24 cellular contexts compared by ENCODE assay signal in the genomic region with DNA sequence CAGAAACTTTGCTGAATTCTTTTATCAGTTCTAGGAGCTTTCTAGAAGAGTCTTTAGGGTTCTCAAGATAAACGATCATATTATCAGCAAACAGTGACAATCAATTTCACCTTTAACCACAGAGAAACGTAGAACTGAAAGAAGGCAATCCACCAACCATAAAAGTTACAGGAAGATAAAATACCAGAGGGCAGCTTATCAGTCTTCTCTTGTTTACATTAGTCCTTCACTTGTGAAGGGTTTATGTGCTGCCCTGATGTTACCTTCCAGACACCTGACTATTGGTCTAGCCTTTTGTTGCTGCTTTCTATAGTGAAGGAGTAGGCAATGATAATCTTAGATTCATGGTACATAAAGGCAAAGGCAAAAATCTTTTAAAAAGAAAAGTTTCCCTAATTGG.
DNase-seq lines count a peak whose midpoint lies in the region; ATAC-seq, FAIRE-seq and TF ChIP-seq lines count a peak whose summit lies in the region.
"Had no signal": no experiment of that assay in that cellular context is flagged by ENCODE, and none has a peak within 500 bp of the region (broad histone marks: within the 10 kb centered on the region; RNA-seq: fewer than 3 reads in every experiment).

No MANE protein-coding gene starts in this region.

- no peak overlapping the region for H3K18ac ChIP-seq in mesendoderm (ENCODE audit: low read length)

- no peak for TF ChIP-seq POLR2A in K562 (conservative IDR thresholded peaks at IDR 0.05)

- H3K4me3 Mint-ChIP-seq in activated T-helper 17 cell treated with anti-CD3 and anti-CD28 coated beads, Interleukin-2, amount 50 U/mL, for 72 hours = no peak overlapping the region
- H3K4me3 Mint-ChIP-seq: CD8-positive, alpha-beta memory T cell; HFFc6 had no signal

- no TSS peak for BruUV-seq in K562 (replicated peaks; lab: Mats Ljungman, UMichigan)

- H3K9me3 Mint-ChIP-seq in activated T-helper 17 cell treated with anti-CD3 and anti-CD28 coated beads, Interleukin-2, amount 50 U/mL, for 72 hours = peaks cover 6% of the 10 kb centered on the region
- H3K9me3 Mint-ChIP-seq: HFFc6 had no signal

- H3K27ac ChIP-seq in K562 (ENCODE audit: extremely low read depth, low read depth, low read length) (no peak overlapping the region), mesendoderm (ENCODE audit: low read depth, low read length) (no peak overlapping the region)
- H3K27ac ChIP-seq: 22Rv1, KMS-11, SJCRH30 had no signal

- no peak overlapping the region for H3K23ac ChIP-seq in mesendoderm (ENCODE audit: low read length)

- H3K9ac ChIP-seq in K562 (ENCODE audit: insufficient read depth in 1 of 2, low read depth in 2 of 2, low read length in 2 of 2) = no peak overlapping the region
- H3K9ac ChIP-seq in mesendoderm (ENCODE audit: low read length) = no peak overlapping the region
- H3K9ac ChIP-seq: KMS-11 had no signal

- H3K36me3 ChIP-seq in K562 (ENCODE audit: control insufficient read depth, insufficient read depth, low read length) (no peaks in the 10 kb centered on the region), mesendoderm (ENCODE audit: control insufficient read depth, insufficient read depth, low read length) (no peaks in the 10 kb centered on the region)
- H3K36me3 ChIP-seq: SJCRH30 had no signal

- no peak overlapping the region for H4K5ac ChIP-seq in mesendoderm (ENCODE audit: low read length)

- H2BK5ac ChIP-seq in mesendoderm (ENCODE audit: low read length) = no peak overlapping the region

- no peaks in the 10 kb centered on the region for H3K9me1 ChIP-seq in K562 (ENCODE audit: control insufficient read depth, insufficient read depth, low read length)

- in situ Hi-C loops in K562 (cut with MboI) (no loop called here), KBM-7 (cut with MboI; ENCODE audit: low pct_unique_long_range_greater_than_20kb, low sequenced_read_pairs) (no loop called here)

- no peaks in the 10 kb centered on the region for H3K9me3 ChIP-seq in K562 (replicated peaks; ENCODE audit: control insufficient read depth, insufficient read depth, low read depth, low read length)
- H3K9me3 ChIP-seq: SJCRH30 had no signal

- no peak for TF ChIP-seq EP300 in K562 (IDR thresholded peaks at IDR 0.05; ENCODE audit: low read length)

- no peak overlapping the region for H3K56ac ChIP-seq in mesendoderm (ENCODE audit: low read length)

- H3K4me3 ChIP-seq in K562 (no peak overlapping the region), mesendoderm (ENCODE audit: low read length) (no peak overlapping the region)
- H3K4me3 ChIP-seq: SJCRH30 had no signal

- H2BK120ac ChIP-seq in mesendoderm (ENCODE audit: low read depth, low read length) = no peak overlapping the region

- H3K27ac Mint-ChIP-seq in activated T-helper 17 cell treated with anti-CD3 and anti-CD28 coated beads, Interleukin-2, amount 50 U/mL, for 72 hours = no peak overlapping the region
- H3K27ac Mint-ChIP-seq: CD8-positive, alpha-beta memory T cell; HFFc6 had no signal

- H3K27me3 ChIP-seq in K562 (ENCODE audit: control insufficient read depth in 2 of 2, insufficient read depth in 2 of 2, low read length in 2 of 2) = peaks cover 0 to 2% of the 10 kb centered on the region in 2 experiments; a peak in 2 of 5 replicates
- no peaks in the 10 kb centered on the region for H3K27me3 ChIP-seq in mesendoderm (ENCODE audit: insufficient read depth, low read length, poor library complexity)
- H3K27me3 ChIP-seq: SJCRH30 had no signal

- POLR2A ChIA-PET in K562 (lab: Yijun Ruan, JAX) = interaction anchor here (1.1 kb wide), 1 partner anchor 16 kb away, joined by 3 read pairs; no protein-coding TSS in a partner anchor

- 0% methylated on average over 2 of the region's 2 CpGs for WGBS in K562 (ENCODE audit: insufficient coverage, low coverage, missing lambda C conversion rate)
- WGBS in mesendoderm (ENCODE audit: extremely low coverage, insufficient coverage, low lambda C conversion rate) = no CpG with 5 or more reads among the region's 2 CpGs

- no peak for TF ChIP-seq RAD21 in K562 (CRISPR knock-in tag; conservative IDR thresholded peaks at IDR 0.05 in 1 of 2, IDR thresholded peaks at IDR 0.05 in 1 of 2)

- H3K27me3 Mint-ChIP-seq in activated T-helper 17 cell treated with anti-CD3 and anti-CD28 coated beads, Interleukin-2, amount 50 U/mL, for 72 hours = peaks cover 42% of the 10 kb centered on the region

- no peaks in the 10 kb centered on the region for H3K79me2 ChIP-seq in K562 (ENCODE audit: control insufficient read depth, insufficient read depth, low read length)
- H3K79me2 ChIP-seq in mesendoderm (ENCODE audit: control insufficient read depth, insufficient read depth, low read length) = no peaks in the 10 kb centered on the region

- DNase-seq in DMS53 (lab: John Stamatoyannopoulos, UW) (peak; percentile 7), DMS53 treated with DMSO at 0.1 percent for 48 hours (lab: John Stamatoyannopoulos, UW; ENCODE audit: unreplicated experiment) (no peak), K562 (ENCODE audit: extremely low read depth in 1 of 4, low spot score in 3 of 4) (no peak), mesendoderm (peak; percentile 41), KBM-7 (no peak), NOMO-1 treated with DMSO at 0.1 percent for 48 hours (lab: John Stamatoyannopoulos, UW; ENCODE audit: unreplicated experiment) (no peak), SW480 (ENCODE audit: low spot score) (no peak)
- DNase-seq: AML-193; C1 segment of cervical spinal cord; CD8-positive, alpha-beta memory T cell; DMS79; HFFc6; MV-4-11; NCI-H1105 treated with DMSO at 0.1 percent for 48 hours; NCI-H2029 treated with DMSO at 0.1 percent for 48 hours; NCI-H2171; NCI-H524 treated with DMSO at 0.1 percent for 48 hours; NCI-H82; SJCRH30 had no signal

- H3K79me1 ChIP-seq in mesendoderm (ENCODE audit: low read length) = no peaks in the 10 kb centered on the region

- H3K4me1 Mint-ChIP-seq in activated T-helper 17 cell treated with anti-CD3 and anti-CD28 coated beads, Interleukin-2, amount 50 U/mL, for 72 hours = no peaks in the 10 kb centered on the region
- H3K4me1 Mint-ChIP-seq: CD8-positive, alpha-beta memory T cell had no signal

- no peaks in the 10 kb centered on the region for H3K36me3 Mint-ChIP-seq in activated T-helper 17 cell treated with anti-CD3 and anti-CD28 coated beads, Interleukin-2, amount 50 U/mL, for 72 hours (ENCODE audit: low read depth)

- no peak overlapping the region for H3K4me2 ChIP-seq in K562 (ENCODE audit: insufficient read depth, low read length)
- no peak overlapping the region for H3K4me2 ChIP-seq in mesendoderm (ENCODE audit: low read length)
- H3K4me2 ChIP-seq: KMS-11 had no signal

- no peaks in the 10 kb centered on the region for H3K4me1 ChIP-seq in K562 (replicated peaks in 1 of 2; ENCODE audit: control insufficient read depth in 2 of 2, insufficient read depth in 2 of 2, low read length in 2 of 2)
- no peaks in the 10 kb centered on the region for H3K4me1 ChIP-seq in mesendoderm (ENCODE audit: control insufficient read depth, low read depth, low read length)
- H3K4me1 ChIP-seq: SJCRH30 had no signal

- H2BK15ac ChIP-seq in mesendoderm (replicated peaks; ENCODE audit: low read depth) = no peak overlapping the region

- FAIRE-seq in K562 (lab: Jason Lieb, UNC) = no peak
- FAIRE-seq: HepG2, RCC 7860 had no signal

- CTCF ChIA-PET in K562 (lab: Yijun Ruan, JAX; ENCODE audit: low intra/inter-chr PET ratio) = no interaction called here

- intact Hi-C loops in K562 (cut with micrococcal nuclease) = no loop called here

- no peak for ATAC-seq in K562
- ATAC-seq in activated T-helper 17 cell treated with anti-CD3 and anti-CD28 coated beads, Interleukin-2, amount 50 U/mL, for 72 hours (replicated peaks) = no peak
- ATAC-seq: HepG2 had no signal

- no peak for TF ChIP-seq CTCF in K562 (IDR thresholded peaks at IDR 0.05 in 2 of 3, conservative IDR thresholded peaks at IDR 0.05 in 1 of 3; ENCODE audit: insufficient read depth in 2 of 3, low read depth in 1 of 3, low read length in 3 of 3)

- H2AK5ac ChIP-seq in mesendoderm (ENCODE audit: low read length) = no peak overlapping the region

- no peaks in the 10 kb centered on the region for H4K20me1 ChIP-seq in K562 (replicated peaks; ENCODE audit: control insufficient read depth, insufficient read depth, low read length)

- H4K8ac ChIP-seq in mesendoderm (ENCODE audit: low read depth, low read length) = no peak overlapping the region

- H3K4ac ChIP-seq in mesendoderm (ENCODE audit: low read depth, low read length) = no peak overlapping the region

- H2AFZ ChIP-seq in K562 (ENCODE audit: low read depth, low read length) = no peak overlapping the region

TF ChIP-seq in K562, 482 proteins besides CTCF, POLR2A, EP300 and RAD21 (continues in another document):
- no peak for TF ChIP-seq STAT6 (CRISPR knock-in tag; IDR thresholded peaks at IDR 0.05)
- peak; percentile 15; the same call in 1 of the 2 replicates for TF ChIP-seq SOX6 (IDR thresholded peaks at IDR 0.05)

Comparison
In these comparisons a context has a peak if more than half of its experiments do, and no peak if none do; other contexts are left out.
1. DNase-seq: peak in DMS53 (single experiment) and mesendoderm (single experiment); none in DMS53 treated with DMSO at 0.1 percent for 48 hours (single experiment), K562 (0 of 4), KBM-7 (single experiment), NOMO-1 treated with DMSO at 0.1 percent for 48 hours (single experiment) and SW480 (single experiment).